Comparison of ENCODE assay signal across 8 cellular contexts in the genomic region with DNA sequence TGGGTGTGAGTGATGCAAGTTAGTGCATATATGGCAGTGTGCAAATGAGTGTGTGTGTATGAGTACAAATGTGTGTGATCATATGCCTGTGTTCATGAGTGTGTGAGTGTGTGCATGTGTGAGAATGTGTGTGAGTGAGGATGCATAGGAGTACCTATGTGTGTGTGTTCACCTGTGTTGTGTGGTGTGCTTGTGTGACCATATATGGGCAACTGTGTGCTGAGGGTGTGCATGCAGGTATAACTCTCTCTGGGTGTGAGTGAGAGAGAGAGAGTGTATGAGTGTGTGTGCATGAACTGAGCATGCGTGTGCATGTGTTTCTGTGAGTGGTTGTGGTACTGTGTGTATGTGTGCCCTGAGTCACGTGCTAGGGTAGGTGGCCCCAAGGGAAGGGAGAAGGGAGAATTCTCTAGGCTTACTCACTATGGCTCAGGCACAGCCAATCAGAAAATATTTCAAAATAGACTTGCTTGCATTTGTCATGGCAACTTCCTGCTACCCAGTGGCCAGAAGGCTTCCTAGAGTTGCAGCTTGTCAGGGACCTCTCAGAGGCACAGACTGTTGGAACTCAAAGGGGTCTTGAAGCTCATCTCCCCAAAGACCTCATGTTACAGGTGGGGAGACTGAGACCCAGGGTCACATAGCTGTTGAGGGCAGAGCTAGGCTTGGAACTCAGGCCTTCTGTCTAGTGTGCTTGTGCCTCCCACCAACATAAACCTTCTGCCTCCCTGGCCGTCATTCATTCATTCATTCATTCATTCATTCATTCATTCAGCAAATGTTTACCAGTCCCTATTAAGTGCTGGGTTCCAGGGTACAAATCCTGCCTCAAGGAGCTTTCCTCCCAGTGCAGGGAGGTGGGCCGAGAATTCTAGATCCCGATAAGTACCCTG. TPM values are rescaled to one million over a fixed set of nuclear protein-coding genes. Genes with fewer than 3 reads are reported as not detected.
DNase-seq lines count a peak whose midpoint lies in the region; ATAC-seq and TF ChIP-seq lines count a peak whose summit lies in the region.

No MANE protein-coding gene starts in this region.

- intact Hi-C loops in right lobe of liver (cut with DNase I), result no loop called here

- no peaks in the 10 kb centered on the region for H3K36me3 Mint-ChIP-seq in activated T-helper 17 cell treated with anti-CD3 and anti-CD28 coated beads, Interleukin-2, amount 50 U/mL, for 72 hours (ENCODE audit: low read depth)

- whole genome bisulfite sequencing in right lobe of liver (ENCODE audit: insufficient coverage, low coverage, low lambda C conversion rate, missing lambda C conversion rate), result 52% methylated on average over 5 of the region's 5 CpGs

- H3K4me3 Mint-ChIP-seq in activated T-helper 17 cell treated with anti-CD3 and anti-CD28 coated beads, Interleukin-2, amount 50 U/mL, for 72 hours, result no peak overlapping the region

- no peaks in the 10 kb centered on the region for H3K9me3 ChIP-seq in right lobe of liver

- H3K4me1 Mint-ChIP-seq in activated T-helper 17 cell treated with anti-CD3 and anti-CD28 coated beads, Interleukin-2, amount 50 U/mL, for 72 hours, result peaks cover 4% of the 10 kb centered on the region

- no peak for TF ChIP-seq CTCF in right lobe of liver (IDR thresholded peaks at IDR 0.05)

- no peaks in the 10 kb centered on the region for H3K27me3 ChIP-seq in right lobe of liver

- TF ChIP-seq POLR2A in right lobe of liver (IDR thresholded peaks at IDR 0.05), result no peak

- H3K36me3 ChIP-seq in right lobe of liver, result no peaks in the 10 kb centered on the region

- H3K4me3 ChIP-seq in right lobe of liver, result no peak overlapping the region

- ATAC-seq in HG03432 (IDR thresholded peaks at IDR 0.05; ENCODE audit: unreplicated experiment) (peak; percentile 57), right lobe of liver (peak in 3 of 4 donors; percentile 14 to 46 (median 20)), HG03457 (IDR thresholded peaks at IDR 0.05; ENCODE audit: unreplicated experiment) (no peak), GM21515 (IDR thresholded peaks at IDR 0.05; ENCODE audit: unreplicated experiment) (no peak)
- ATAC-seq in activated T-helper 17 cell treated with anti-CD3 and anti-CD28 coated beads, Interleukin-2, amount 50 U/mL, for 72 hours (replicated peaks), result peak; percentile 89

- H3K9me3 Mint-ChIP-seq in activated T-helper 17 cell treated with anti-CD3 and anti-CD28 coated beads, Interleukin-2, amount 50 U/mL, for 72 hours, result no peaks in the 10 kb centered on the region

- H3K27ac Mint-ChIP-seq in activated T-helper 17 cell treated with anti-CD3 and anti-CD28 coated beads, Interleukin-2, amount 50 U/mL, for 72 hours, result no peak overlapping the region

- H3K27ac ChIP-seq in right lobe of liver, result no peak overlapping the region

- no peaks in the 10 kb centered on the region for H3K4me1 ChIP-seq in right lobe of liver

- DNase-seq in AML-193 (lab: John Stamatoyannopoulos, UW) (peak; percentile 97), right lobe of liver (no peak), NCI-H146 treated with DMSO at 0.1 percent for 48 hours (lab: John Stamatoyannopoulos, UW; ENCODE audit: unreplicated experiment) (no peak)
- no peak for DNase-seq in stimulated activated CD8-positive, alpha-beta memory T cell treated with anti-CD3 and anti-CD28 coated beads, Interleukin-4, amount 100 ng/mL, for 48 hours

- H3K27me3 Mint-ChIP-seq in activated T-helper 17 cell treated with anti-CD3 and anti-CD28 coated beads, Interleukin-2, amount 50 U/mL, for 72 hours, result no peaks in the 10 kb centered on the region

RNA-seq across cellular contexts. Expression of gene RFT1, which starts 10.6 kb away (rescaled TPM):
- total RNA-seq in activated T-helper 17 cell treated with anti-CD3 and anti-CD28 coated beads, Interleukin-2, amount 50 U/mL, for 72 hours, result 10 to 100 TPM; 24.6 to 42.0 TPM
- total RNA-seq in right lobe of liver, result 10 to 100 TPM in 4 of 6 experiments, 1 to 10 TPM in 2; 9.3 to 12.4 (median 10.4) TPM

RNA-seq across cellular contexts. Expression of gene PRKCD, which starts 20.2 kb away (rescaled TPM):
- total RNA-seq in activated T-helper 17 cell treated with anti-CD3 and anti-CD28 coated beads, Interleukin-2, amount 50 U/mL, for 72 hours, result 10 to 100 TPM; 20.4 to 21.8 TPM
- total RNA-seq in right lobe of liver, result 1 to 10 TPM; 3.5 to 8.3 (median 5.1) TPM

Comparison
In these comparisons a context has a peak if more than half of its experiments do, and no peak if none do; other contexts are left out.
1. DNase-seq: peak in AML-193 (2 of 2); none in right lobe of liver (0 of 3), NCI-H146 treated with DMSO at 0.1 percent for 48 hours (single experiment) and stimulated activated CD8-positive, alpha-beta memory T cell treated with anti-CD3 and anti-CD28 coated beads, Interleukin-4, amount 100 ng/mL, for 48 hours (single experiment).
2. ATAC-seq: peak in HG03432 (single experiment), activated T-helper 17 cell treated with anti-CD3 and anti-CD28 coated beads, Interleukin-2, amount 50 U/mL, for 72 hours (single experiment) and right lobe of liver (3 of 4); none in HG03457 (single experiment) and GM21515 (single experiment).